19 cellular contexts compared by ENCODE assay signal in genomic region chr1:29004813-29005212, GRCh38.
DNase-seq lines count a peak whose midpoint lies in the region; ATAC-seq and TF ChIP-seq lines count a peak whose summit lies in the region.
"Had no signal": no experiment of that assay in that cellular context is flagged by ENCODE, and none has a peak within 500 bp of the region (broad histone marks: within the 10 kb centered on the region; RNA-seq: fewer than 3 reads in every experiment).

No MANE protein-coding gene starts in this region.

- no peaks in the 10 kb centered on the region for H3K27me3 ChIP-seq in transverse colon
- H3K27me3 ChIP-seq: BLaER1 treated with 17β-estradiol and CSF1 and Interleukin-3, amounts not matched to agents 10 nM and 100 nM had no signal

- H3K9me3 Mint-ChIP-seq in activated naive CD4-positive, alpha-beta T cell treated with anti-CD3 and anti-CD28 coated beads for 36 hours: no peaks in the 10 kb centered on the region
- H3K9me3 Mint-ChIP-seq in activated T-helper 17 cell treated with anti-CD3 and anti-CD28 coated beads, Interleukin-2, amount 50 U/mL, for 72 hours: no peaks in the 10 kb centered on the region
- H3K9me3 Mint-ChIP-seq: CD8-positive, alpha-beta memory T cell; H9 had no signal

- H3K36me3 ChIP-seq in transverse colon: no peaks in the 10 kb centered on the region

- in situ Hi-C loops in transverse colon (cut with MboI; ENCODE audit: low pct_ligation_motif_present in 1 of 4, low pct_unique_long_range_greater_than_20kb in 1 of 4, low sequenced_read_pairs in 3 of 4): no loop called here

- peaks cover 17% of the 10 kb centered on the region for H3K36me3 Mint-ChIP-seq in activated naive CD4-positive, alpha-beta T cell treated with anti-CD3 and anti-CD28 coated beads for 36 hours (ENCODE audit: low read depth)
- peaks cover 65% of the 10 kb centered on the region for H3K36me3 Mint-ChIP-seq in activated T-helper 17 cell treated with anti-CD3 and anti-CD28 coated beads, Interleukin-2, amount 50 U/mL, for 72 hours (ENCODE audit: low read depth)

- H3K4me1 Mint-ChIP-seq in activated naive CD4-positive, alpha-beta T cell treated with anti-CD3 and anti-CD28 coated beads for 36 hours (ENCODE audit: low read depth): peaks cover 39% of the 10 kb centered on the region
- peaks cover 16% of the 10 kb centered on the region for H3K4me1 Mint-ChIP-seq in activated T-helper 17 cell treated with anti-CD3 and anti-CD28 coated beads, Interleukin-2, amount 50 U/mL, for 72 hours

- no peak for TF ChIP-seq EP300 in transverse colon (IDR thresholded peaks at IDR 0.05; ENCODE audit: low read depth)

- 46 to 60% methylated on average over 3 of the region's 3 CpGs for WGBS in transverse colon (ENCODE audit: low coverage in 1 of 2), 2 donors

- ATAC-seq in activated T-helper 17 cell treated with anti-CD3 and anti-CD28 coated beads, Interleukin-2, amount 50 U/mL, for 72 hours (replicated peaks): no peak
- ATAC-seq: GM12878, HepG2 had no signal

- H3K9me3 ChIP-seq in transverse colon: no peaks in the 10 kb centered on the region

- H3K27ac Mint-ChIP-seq in activated naive CD4-positive, alpha-beta T cell treated with anti-CD3 and anti-CD28 coated beads for 36 hours: peak overlapping the region; percentile 3
- H3K27ac Mint-ChIP-seq in activated T-helper 17 cell treated with anti-CD3 and anti-CD28 coated beads, Interleukin-2, amount 50 U/mL, for 72 hours: peak overlapping the region; percentile 54
- H3K27ac Mint-ChIP-seq: B cell had no signal

- H3K4me3 ChIP-seq in transverse colon: no peak overlapping the region
- H3K4me3 ChIP-seq: BLaER1 treated with 17β-estradiol and CSF1 and Interleukin-3, amounts not matched to agents 10 nM and 100 nM; GM12878 had no signal

- no peak overlapping the region for H3K27ac ChIP-seq in transverse colon
- H3K27ac ChIP-seq: BLaER1 treated with 17β-estradiol and CSF1 and Interleukin-3, amounts not matched to agents 10 nM and 100 nM had no signal

- intact Hi-C loops in activated naive CD4-positive, alpha-beta T cell treated with anti-CD3 and anti-CD28 coated beads for 36 hours (cut with micrococcal nuclease): loop anchor here (5.0 kb wide), 1 partner anchor 43 kb away; no protein-coding TSS in a partner anchor
- intact Hi-C loops in transverse colon (cut with DNase I; ENCODE audit: low total_unique reads): no loop called here

- no peak for TF ChIP-seq CTCF in transverse colon (IDR thresholded peaks at IDR 0.05)

- CTCF ChIA-PET in activated naive CD4-positive, alpha-beta T cell treated with anti-CD3 and anti-CD28 coated beads for 36 hours (lab: Charles Lee): no interaction called here

- no peak overlapping the region for H3K4me3 Mint-ChIP-seq in activated naive CD4-positive, alpha-beta T cell treated with anti-CD3 and anti-CD28 coated beads for 36 hours
- no peak overlapping the region for H3K4me3 Mint-ChIP-seq in activated T-helper 17 cell treated with anti-CD3 and anti-CD28 coated beads, Interleukin-2, amount 50 U/mL, for 72 hours
- H3K4me3 Mint-ChIP-seq: B cell; CD8-positive, alpha-beta memory T cell; H9 had no signal

- no peak for TF ChIP-seq POLR2A in transverse colon (IDR thresholded peaks at IDR 0.05)

- DNase-seq in activated naive CD4-positive, alpha-beta T cell treated with anti-CD3 and anti-CD28 coated beads for 36 hours: no peak
- no peak for DNase-seq in activated naive CD4-positive, alpha-beta T cell treated with anti-CD3 and anti-CD28 coated beads, Interleukin-2, amount 50 U/mL, for 16 hours
- DNase-seq in putamen (ENCODE audit: low spot score): peak; percentile 26
- DNase-seq in mesenteric fat pad (ENCODE audit: low spot score): no peak
- DNase-seq in transverse colon: no peak
- DNase-seq in MV-4-11 (lab: John Stamatoyannopoulos, UW): no peak
- DNase-seq: 8988T; CD8-positive, alpha-beta memory T cell; COR-L47; DMS 273 treated with DMSO at 0.1 percent for 48 hours; DMS53; DND-41; EL; H9 had no signal

- H3K4me1 ChIP-seq in transverse colon: peaks cover 0 to 11% (median 0%) of the 10 kb centered on the region in 4 donors
- H3K4me1 ChIP-seq: BLaER1 treated with 17β-estradiol and CSF1 and Interleukin-3, amounts not matched to agents 10 nM and 100 nM had no signal

- H3K27me3 Mint-ChIP-seq in activated naive CD4-positive, alpha-beta T cell treated with anti-CD3 and anti-CD28 coated beads for 36 hours (ENCODE audit: low read depth): no peaks in the 10 kb centered on the region
- no peaks in the 10 kb centered on the region for H3K27me3 Mint-ChIP-seq in activated T-helper 17 cell treated with anti-CD3 and anti-CD28 coated beads, Interleukin-2, amount 50 U/mL, for 72 hours
- H3K27me3 Mint-ChIP-seq: B cell; CD8-positive, alpha-beta memory T cell had no signal
